In the genomic region with DNA sequence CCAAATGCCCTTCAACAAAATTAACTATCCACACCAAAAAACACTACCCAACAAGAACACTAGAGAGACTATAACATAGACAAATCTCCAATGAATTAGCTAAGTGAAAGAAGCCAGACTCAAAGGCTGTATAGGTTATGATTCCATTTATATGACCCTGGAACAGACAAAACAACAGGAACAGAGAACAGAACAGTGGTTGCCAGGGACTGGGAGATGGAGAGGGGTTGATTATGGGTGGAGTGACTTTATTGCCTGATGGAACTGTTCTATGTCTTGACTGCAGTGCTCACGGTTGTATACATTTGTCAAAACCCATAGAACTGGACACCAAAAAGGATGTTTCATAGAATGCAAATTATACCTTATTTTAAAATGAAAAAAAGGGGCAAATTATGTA, we compare ENCODE assay signal across 37 cellular contexts. TPM values are rescaled to one million over a fixed set of nuclear protein-coding genes. Genes with fewer than 3 reads are reported as not detected.
"Had no signal": no experiment of that assay in that cellular context is flagged by ENCODE, and none has a peak within 500 bp of the region (broad histone marks: within the 10 kb centered on the region; RNA-seq: fewer than 3 reads in every experiment).

No MANE protein-coding gene starts in this region.

- H3K27me3 ChIP-seq: MG63 had no signal

- H3K27ac ChIP-seq: KMS-11 had no signal

- H3K36me3 ChIP-seq: MG63 had no signal

- H3K9me3 ChIP-seq: MG63 had no signal

- H3K4me3 ChIP-seq: MG63 had no signal

- H3K9ac ChIP-seq: KMS-11 had no signal

- DNase-seq: Karpas-422, Kasumi-1, KG1, MG63, MM.1S, MV-4-11, NCI-H1048, NCI-H1092, NCI-H1092 treated with DMSO at 0.1 percent for 48 hours, NCI-H1105, NCI-H1105 treated with DMSO at 0.1 percent for 48 hours, NCI-H1417, NCI-H1417 treated with DMSO at 0.1 percent for 48 hours, NCI-H1436, NCI-H1436 treated with DMSO at 0.1 percent for 48 hours, NCI-H146, NCI-H1694, NCI-H1694 treated with DMSO at 0.1 percent for 48 hours, NCI-H187, NCI-H187 treated with DMSO at 0.1 percent for 48 hours, NCI-H1930, NCI-H2029, NCI-H2029 treated with DMSO at 0.1 percent for 48 hours, NCI-H2081, NCI-H2081 treated with DMSO at 0.1 percent for 48 hours, NCI-H2107, NCI-H2171, NCI-H2171 treated with DMSO at 0.1 percent for 48 hours, NCI-H2227 treated with DMSO at 0.1 percent for 48 hours, NCI-H226, NCI-H345, NCI-H446, NCI-H446 treated with DMSO at 0.1 percent for 48 hours, NCI-H510A had no signal

- H3K4me2 ChIP-seq: KMS-11 had no signal

RNA-seq across cellular contexts. Expression of a gene that starts 14.9 kb away (rescaled TPM):
- total RNA-seq: LHCN-M2, M059J had no signal
